In the genomic region with DNA sequence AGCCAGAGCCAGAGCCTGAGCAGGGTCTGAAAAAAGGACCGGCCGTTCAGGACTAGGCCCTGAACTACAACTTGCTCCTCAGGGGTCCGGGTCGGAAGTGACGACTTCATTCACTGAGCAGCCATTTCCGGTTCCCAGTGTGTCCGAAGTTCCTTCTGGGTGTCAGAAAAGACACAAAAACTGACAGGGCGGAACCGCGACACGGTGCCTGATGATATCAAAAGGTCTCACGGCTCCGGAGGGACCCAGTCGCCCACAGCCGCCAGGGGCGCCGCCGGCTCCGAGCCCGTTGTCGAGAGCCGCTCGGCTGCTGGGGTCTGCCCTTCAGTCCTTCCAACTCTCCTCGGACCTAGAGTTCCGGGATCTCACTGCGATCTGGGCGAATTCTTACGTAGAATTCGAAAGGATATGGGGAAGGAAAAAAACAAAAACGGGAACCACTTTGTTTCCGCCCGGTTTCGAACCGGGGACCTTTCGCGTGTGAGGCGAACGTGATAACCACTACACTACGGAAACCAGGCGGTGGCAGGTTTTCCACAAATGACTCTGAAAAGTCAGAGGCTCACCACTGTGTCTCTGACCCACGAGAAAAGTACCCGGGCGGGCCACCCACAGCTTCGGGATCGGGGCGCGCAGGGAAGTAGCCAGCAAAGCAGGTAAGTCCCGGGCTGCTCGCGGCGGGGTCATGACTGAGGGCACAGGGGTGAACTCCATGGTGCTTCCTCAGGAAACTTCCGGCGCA, we compare ENCODE assay signal across 1 cellular context.
A peak's percentile ranks its signal among the peaks of the same experiment; 100 is the strongest.
TF ChIP-seq lines count a peak whose summit lies in the region.

No MANE protein-coding gene starts in this region.

TF ChIP-seq in HepG2, 621 proteins besides CTCF, POLR2A, EP300 and RAD21 (continued from another document and continues in another):
- no peak; the same call in 1 of the 2 replicates for TF ChIP-seq ZNF552 (CRISPR knock-in tag; IDR thresholded peaks at IDR 0.05; ENCODE audit: borderline replicate concordance)
- no peak for TF ChIP-seq HNRNPH1 (optimal IDR thresholded peaks at IDR 0.05; ENCODE audit: low read depth, low read length)
- TF ChIP-seq, protein P1, sequence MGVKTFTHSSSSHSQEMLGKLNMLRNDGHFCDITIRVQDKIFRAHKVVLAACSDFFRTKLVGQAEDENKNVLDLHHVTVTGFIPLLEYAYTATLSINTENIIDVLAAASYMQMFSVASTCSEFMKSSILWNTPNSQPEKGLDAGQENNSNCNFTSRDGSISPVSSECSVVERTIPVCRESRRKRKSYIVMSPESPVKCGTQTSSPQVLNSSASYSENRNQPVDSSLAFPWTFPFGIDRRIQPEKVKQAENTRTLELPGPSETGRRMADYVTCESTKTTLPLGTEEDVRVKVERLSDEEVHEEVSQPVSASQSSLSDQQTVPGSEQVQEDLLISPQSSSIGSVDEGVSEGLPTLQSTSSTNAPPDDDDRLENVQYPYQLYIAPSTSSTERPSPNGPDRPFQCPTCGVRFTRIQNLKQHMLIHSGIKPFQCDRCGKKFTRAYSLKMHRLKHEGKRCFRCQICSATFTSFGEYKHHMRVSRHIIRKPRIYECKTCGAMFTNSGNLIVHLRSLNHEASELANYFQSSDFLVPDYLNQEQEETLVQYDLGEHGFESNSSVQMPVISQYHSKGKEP (CRISPR knock-in tag; IDR thresholded peaks at IDR 0.05) = no peak
- TF ChIP-seq, protein P2, sequence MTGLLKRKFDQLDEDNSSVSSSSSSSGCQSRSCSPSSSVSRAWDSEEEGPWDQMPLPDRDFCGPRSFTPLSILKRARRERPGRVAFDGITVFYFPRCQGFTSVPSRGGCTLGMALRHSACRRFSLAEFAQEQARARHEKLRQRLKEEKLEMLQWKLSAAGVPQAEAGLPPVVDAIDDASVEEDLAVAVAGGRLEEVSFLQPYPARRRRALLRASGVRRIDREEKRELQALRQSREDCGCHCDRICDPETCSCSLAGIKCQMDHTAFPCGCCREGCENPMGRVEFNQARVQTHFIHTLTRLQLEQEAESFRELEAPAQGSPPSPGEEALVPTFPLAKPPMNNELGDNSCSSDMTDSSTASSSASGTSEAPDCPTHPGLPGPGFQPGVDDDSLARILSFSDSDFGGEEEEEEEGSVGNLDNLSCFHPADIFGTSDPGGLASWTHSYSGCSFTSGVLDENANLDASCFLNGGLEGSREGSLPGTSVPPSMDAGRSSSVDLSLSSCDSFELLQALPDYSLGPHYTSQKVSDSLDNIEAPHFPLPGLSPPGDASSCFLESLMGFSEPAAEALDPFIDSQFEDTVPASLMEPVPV (CRISPR knock-in tag; IDR thresholded peaks at IDR 0.05) = peak; percentile 82
- TF ChIP-seq ZNF264 (CRISPR knock-in tag; IDR thresholded peaks at IDR 0.05) = no peak; the same call in 1 of the 2 replicates
- TF ChIP-seq NR2F2 (IDR thresholded peaks at IDR 0.05; ENCODE audit: borderline replicate concordance, low read depth) = peak; percentile 44; the same call in 1 of the 2 replicates
- TF ChIP-seq SSRP1 (CRISPR knock-in tag; IDR thresholded peaks at IDR 0.05) = peak; percentile 96
- TF ChIP-seq SP4 (CRISPR knock-in tag; IDR thresholded peaks at IDR 0.05) = peak; percentile 78
- TF ChIP-seq, protein P3, sequence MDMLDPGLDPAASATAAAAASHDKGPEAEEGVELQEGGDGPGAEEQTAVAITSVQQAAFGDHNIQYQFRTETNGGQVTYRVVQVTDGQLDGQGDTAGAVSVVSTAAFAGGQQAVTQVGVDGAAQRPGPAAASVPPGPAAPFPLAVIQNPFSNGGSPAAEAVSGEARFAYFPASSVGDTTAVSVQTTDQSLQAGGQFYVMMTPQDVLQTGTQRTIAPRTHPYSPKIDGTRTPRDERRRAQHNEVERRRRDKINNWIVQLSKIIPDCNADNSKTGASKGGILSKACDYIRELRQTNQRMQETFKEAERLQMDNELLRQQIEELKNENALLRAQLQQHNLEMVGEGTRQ (IDR thresholded peaks at IDR 0.05; ENCODE audit: low read depth, low read length) = no peak
- TF ChIP-seq, protein P3 (CRISPR knock-in tag; IDR thresholded peaks at IDR 0.05; ENCODE audit: borderline replicate concordance) = 0 out of 2 replicates have a peak, but pooled peaks have one; percentile 52
- TF ChIP-seq ETV5 (CRISPR knock-in tag; IDR thresholded peaks at IDR 0.05; ENCODE audit: borderline replicate concordance) = peak; percentile 43; the same call in 1 of the 2 replicates
- no peak for TF ChIP-seq FOXM1 (CRISPR knock-in tag; IDR thresholded peaks at IDR 0.05)
- TF ChIP-seq ZNF7 (CRISPR knock-in tag; IDR thresholded peaks at IDR 0.05) = no peak
- no peak for TF ChIP-seq ZNF484 (CRISPR knock-in tag; IDR thresholded peaks at IDR 0.05; ENCODE audit: borderline replicate concordance, low read depth)
- TF ChIP-seq, protein P4, sequence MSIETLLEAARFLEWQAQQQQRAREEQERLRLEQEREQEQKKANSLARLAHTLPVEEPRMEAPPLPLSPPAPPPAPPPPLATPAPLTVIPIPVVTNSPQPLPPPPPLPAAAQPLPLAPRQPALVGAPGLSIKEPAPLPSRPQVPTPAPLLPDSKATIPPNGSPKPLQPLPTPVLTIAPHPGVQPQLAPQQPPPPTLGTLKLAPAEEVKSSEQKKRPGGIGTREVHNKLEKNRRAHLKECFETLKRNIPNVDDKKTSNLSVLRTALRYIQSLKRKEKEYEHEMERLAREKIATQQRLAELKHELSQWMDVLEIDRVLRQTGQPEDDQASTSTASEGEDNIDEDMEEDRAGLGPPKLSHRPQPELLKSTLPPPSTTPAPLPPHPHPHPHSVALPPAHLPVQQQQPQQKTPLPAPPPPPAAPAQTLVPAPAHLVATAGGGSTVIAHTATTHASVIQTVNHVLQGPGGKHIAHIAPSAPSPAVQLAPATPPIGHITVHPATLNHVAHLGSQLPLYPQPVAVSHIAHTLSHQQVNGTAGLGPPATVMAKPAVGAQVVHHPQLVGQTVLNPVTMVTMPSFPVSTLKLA (IDR thresholded peaks at IDR 0.05) = no peak
- no peak; the same call in 1 of the 2 replicates for TF ChIP-seq ZNF460 (CRISPR knock-in tag; IDR thresholded peaks at IDR 0.05; ENCODE audit: borderline replicate concordance)
- TF ChIP-seq MAF1 (CRISPR knock-in tag; IDR thresholded peaks at IDR 0.05; ENCODE audit: borderline replicate concordance) = peak; percentile 96
- 0 out of 2 replicates have a peak, but pooled peaks have one; percentile 28 for TF ChIP-seq DNMT3B (CRISPR knock-in tag; conservative IDR thresholded peaks at IDR 0.05)
- no peak for TF ChIP-seq ZNF737 (CRISPR knock-in tag; IDR thresholded peaks at IDR 0.05; ENCODE audit: borderline replicate concordance)
- no peak for TF ChIP-seq DPF2 (CRISPR knock-in tag; IDR thresholded peaks at IDR 0.05; ENCODE audit: borderline replicate concordance, low read depth)
- no peak for TF ChIP-seq LCORL (IDR thresholded peaks at IDR 0.05)
- TF ChIP-seq LCORL (CRISPR knock-in tag; IDR thresholded peaks at IDR 0.05) = no peak
- TF ChIP-seq PAWR (CRISPR knock-in tag; IDR thresholded peaks at IDR 0.05; ENCODE audit: borderline replicate concordance) = peak; percentile 52; the same call in 1 of the 2 replicates
- TF ChIP-seq SPEN (CRISPR knock-in tag; IDR thresholded peaks at IDR 0.05; ENCODE audit: low read depth) = peak; percentile 44; the same call in 1 of the 2 replicates
- TF ChIP-seq SMC3 (IDR thresholded peaks at IDR 0.05; ENCODE audit: low read length) = no peak
- no peak for TF ChIP-seq ETV6 (CRISPR knock-in tag; conservative IDR thresholded peaks at IDR 0.05)
- TF ChIP-seq, protein P5, sequence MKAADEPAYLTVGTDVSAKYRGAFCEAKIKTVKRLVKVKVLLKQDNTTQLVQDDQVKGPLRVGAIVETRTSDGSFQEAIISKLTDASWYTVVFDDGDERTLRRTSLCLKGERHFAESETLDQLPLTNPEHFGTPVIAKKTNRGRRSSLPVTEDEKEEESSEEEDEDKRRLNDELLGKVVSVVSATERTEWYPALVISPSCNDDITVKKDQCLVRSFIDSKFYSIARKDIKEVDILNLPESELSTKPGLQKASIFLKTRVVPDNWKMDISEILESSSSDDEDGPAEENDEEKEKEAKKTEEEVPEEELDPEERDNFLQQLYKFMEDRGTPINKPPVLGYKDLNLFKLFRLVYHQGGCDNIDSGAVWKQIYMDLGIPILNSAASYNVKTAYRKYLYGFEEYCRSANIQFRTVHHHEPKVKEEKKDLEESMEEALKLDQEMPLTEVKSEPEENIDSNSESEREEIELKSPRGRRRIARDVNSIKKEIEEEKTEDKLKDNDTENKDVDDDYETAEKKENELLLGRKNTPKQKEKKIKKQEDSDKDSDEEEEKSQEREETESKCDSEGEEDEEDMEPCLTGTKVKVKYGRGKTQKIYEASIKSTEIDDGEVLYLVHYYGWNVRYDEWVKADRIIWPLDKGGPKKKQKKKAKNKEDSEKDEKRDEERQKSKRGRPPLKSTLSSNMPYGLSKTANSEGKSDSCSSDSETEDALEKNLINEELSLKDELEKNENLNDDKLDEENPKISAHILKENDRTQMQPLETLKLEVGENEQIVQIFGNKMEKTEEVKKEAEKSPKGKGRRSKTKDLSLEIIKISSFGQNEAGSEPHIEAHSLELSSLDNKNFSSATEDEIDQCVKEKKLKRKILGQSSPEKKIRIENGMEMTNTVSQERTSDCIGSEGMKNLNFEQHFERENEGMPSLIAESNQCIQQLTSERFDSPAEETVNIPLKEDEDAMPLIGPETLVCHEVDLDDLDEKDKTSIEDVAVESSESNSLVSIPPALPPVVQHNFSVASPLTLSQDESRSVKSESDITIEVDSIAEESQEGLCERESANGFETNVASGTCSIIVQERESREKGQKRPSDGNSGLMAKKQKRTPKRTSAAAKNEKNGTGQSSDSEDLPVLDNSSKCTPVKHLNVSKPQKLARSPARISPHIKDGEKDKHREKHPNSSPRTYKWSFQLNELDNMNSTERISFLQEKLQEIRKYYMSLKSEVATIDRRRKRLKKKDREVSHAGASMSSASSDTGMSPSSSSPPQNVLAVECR (CRISPR knock-in tag; IDR thresholded peaks at IDR 0.05; ENCODE audit: borderline replicate concordance) = peak; percentile 53; the same call in 1 of the 2 replicates
- TF ChIP-seq, protein P6, sequence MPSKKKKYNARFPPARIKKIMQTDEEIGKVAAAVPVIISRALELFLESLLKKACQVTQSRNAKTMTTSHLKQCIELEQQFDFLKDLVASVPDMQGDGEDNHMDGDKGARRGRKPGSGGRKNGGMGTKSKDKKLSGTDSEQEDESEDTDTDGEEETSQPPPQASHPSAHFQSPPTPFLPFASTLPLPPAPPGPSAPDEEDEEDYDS (CRISPR knock-in tag; IDR thresholded peaks at IDR 0.05) = peak; percentile 69
- peak; percentile 50; the same call in 1 of the 2 replicates for TF ChIP-seq KLF12 (CRISPR knock-in tag; IDR thresholded peaks at IDR 0.05; ENCODE audit: borderline replicate concordance)
- no peak for TF ChIP-seq ZNF569 (CRISPR knock-in tag; IDR thresholded peaks at IDR 0.05; ENCODE audit: borderline replicate concordance)
- TF ChIP-seq, protein P7, sequence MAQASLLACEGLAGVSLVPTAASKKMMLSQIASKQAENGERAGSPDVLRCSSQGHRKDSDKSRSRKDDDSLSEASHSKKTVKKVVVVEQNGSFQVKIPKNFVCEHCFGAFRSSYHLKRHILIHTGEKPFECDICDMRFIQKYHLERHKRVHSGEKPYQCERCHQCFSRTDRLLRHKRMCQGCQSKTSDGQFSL (CRISPR knock-in tag; IDR thresholded peaks at IDR 0.05) = no peak; the same call in 1 of the 2 replicates
- TF ChIP-seq ZSCAN31 (CRISPR knock-in tag; IDR thresholded peaks at IDR 0.05; ENCODE audit: low read depth) = peak; percentile 96
- TF ChIP-seq MXD4 (CRISPR knock-in tag; IDR thresholded peaks at IDR 0.05) = peak; percentile 40
- TF ChIP-seq ZNF816 (CRISPR knock-in tag; IDR thresholded peaks at IDR 0.05; ENCODE audit: borderline replicate concordance) = 0 out of 2 replicates have a peak, but pooled peaks have one; percentile 46
- no peak for TF ChIP-seq ZC3H4 (CRISPR knock-in tag; IDR thresholded peaks at IDR 0.05; ENCODE audit: borderline replicate concordance)
- TF ChIP-seq, protein P8, sequence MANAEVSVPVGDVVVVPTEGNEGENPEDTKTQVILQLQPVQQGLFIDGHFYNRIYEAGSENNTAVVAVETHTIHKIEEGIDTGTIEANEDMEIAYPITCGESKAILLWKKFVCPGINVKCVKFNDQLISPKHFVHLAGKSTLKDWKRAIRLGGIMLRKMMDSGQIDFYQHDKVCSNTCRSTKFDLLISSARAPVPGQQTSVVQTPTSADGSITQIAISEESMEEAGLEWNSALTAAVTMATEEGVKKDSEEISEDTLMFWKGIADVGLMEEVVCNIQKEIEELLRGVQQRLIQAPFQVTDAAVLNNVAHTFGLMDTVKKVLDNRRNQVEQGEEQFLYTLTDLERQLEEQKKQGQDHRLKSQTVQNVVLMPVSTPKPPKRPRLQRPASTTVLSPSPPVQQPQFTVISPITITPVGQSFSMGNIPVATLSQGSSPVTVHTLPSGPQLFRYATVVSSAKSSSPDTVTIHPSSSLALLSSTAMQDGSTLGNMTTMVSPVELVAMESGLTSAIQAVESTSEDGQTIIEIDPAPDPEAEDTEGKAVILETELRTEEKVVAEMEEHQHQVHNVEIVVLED (CRISPR knock-in tag; IDR thresholded peaks at IDR 0.05; ENCODE audit: borderline replicate concordance) = peak; percentile 43; the same call in 1 of the 2 replicates
- TF ChIP-seq MLLT10 (CRISPR knock-in tag; IDR thresholded peaks at IDR 0.05) = no peak
- TF ChIP-seq ZNF598 (CRISPR knock-in tag; IDR thresholded peaks at IDR 0.05; ENCODE audit: borderline replicate concordance) = 0 out of 2 replicates have a peak, but pooled peaks have one; percentile 84
- peak; percentile 65; the same call in 1 of the 2 replicates for TF ChIP-seq GFI1 (CRISPR knock-in tag; IDR thresholded peaks at IDR 0.05; ENCODE audit: borderline replicate concordance)
- no peak for TF ChIP-seq NFE2L2 (IDR thresholded peaks at IDR 0.05; ENCODE audit: low read length)
- 0 out of 2 replicates have a peak, but pooled peaks have one; percentile 20 for TF ChIP-seq U2AF2 (IDR thresholded peaks at IDR 0.05; ENCODE audit: low read depth, low read length)
- TF ChIP-seq HOXA5 (CRISPR knock-in tag; IDR thresholded peaks at IDR 0.05) = peak; percentile 21; the same call in 1 of the 2 replicates
- TF ChIP-seq ZBTB3 (CRISPR knock-in tag; IDR thresholded peaks at IDR 0.05; ENCODE audit: borderline replicate concordance, low read depth) = peak; percentile 71; the same call in 1 of the 2 replicates
- TF ChIP-seq, protein P9, sequence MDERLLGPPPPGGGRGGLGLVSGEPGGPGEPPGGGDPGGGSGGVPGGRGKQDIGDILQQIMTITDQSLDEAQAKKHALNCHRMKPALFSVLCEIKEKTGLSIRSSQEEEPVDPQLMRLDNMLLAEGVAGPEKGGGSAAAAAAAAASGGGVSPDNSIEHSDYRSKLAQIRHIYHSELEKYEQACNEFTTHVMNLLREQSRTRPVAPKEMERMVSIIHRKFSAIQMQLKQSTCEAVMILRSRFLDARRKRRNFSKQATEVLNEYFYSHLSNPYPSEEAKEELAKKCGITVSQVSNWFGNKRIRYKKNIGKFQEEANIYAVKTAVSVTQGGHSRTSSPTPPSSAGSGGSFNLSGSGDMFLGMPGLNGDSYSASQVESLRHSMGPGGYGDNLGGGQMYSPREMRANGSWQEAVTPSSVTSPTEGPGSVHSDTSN (CRISPR knock-in tag; IDR thresholded peaks at IDR 0.05) = no peak
- TF ChIP-seq, protein P10, sequence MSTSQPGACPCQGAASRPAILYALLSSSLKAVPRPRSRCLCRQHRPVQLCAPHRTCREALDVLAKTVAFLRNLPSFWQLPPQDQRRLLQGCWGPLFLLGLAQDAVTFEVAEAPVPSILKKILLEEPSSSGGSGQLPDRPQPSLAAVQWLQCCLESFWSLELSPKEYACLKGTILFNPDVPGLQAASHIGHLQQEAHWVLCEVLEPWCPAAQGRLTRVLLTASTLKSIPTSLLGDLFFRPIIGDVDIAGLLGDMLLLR (CRISPR knock-in tag; IDR thresholded peaks at IDR 0.05) = no peak
